22 cellular contexts compared by ENCODE assay signal in genomic region chr7:78850093-78850740, GRCh38.
"Had no signal": no experiment of that assay in that cellular context is flagged by ENCODE, and none has a peak within 500 bp of the region (broad histone marks: within the 10 kb centered on the region; RNA-seq: fewer than 3 reads in every experiment).

No MANE protein-coding gene starts in this region.

- H3K9me3 ChIP-seq: breast epithelium, Peyer's patch had no signal

- H3K36me3 ChIP-seq: breast epithelium, Peyer's patch had no signal

- H3K27me3 ChIP-seq: breast epithelium, Peyer's patch had no signal

- ATAC-seq: activated CD4-positive, CD25-positive, alpha-beta regulatory T cell treated with anti-CD3 and anti-CD28 coated beads, Interleukin-2, amount 50 U/mL, for 24 hours; activated CD8-positive, alpha-beta T cell treated with anti-CD3 and anti-CD28 coated beads for 36 hours; activated T-cell treated with anti-CD3 and anti-CD28 coated beads, Interleukin-2, amount 50 U/mL, for 72 hours; K562 had no signal

- DNase-seq: activated CD4-positive, alpha-beta T cell treated with anti-CD3 and anti-CD28 coated beads for 4 hours; activated CD8-positive, alpha-beta memory T cell treated with anti-CD3 and anti-CD28 coated beads, Interleukin-2, amount 50 U/mL, for 4 hours; activated CD8-positive, alpha-beta T cell treated with anti-CD3 and anti-CD28 coated beads for 36 hours; activated gamma-delta T cell treated with Interleukin-2 at 50 U/mL for 16 hours; activated naive CD4-positive, alpha-beta T cell treated with anti-CD3 and anti-CD28 coated beads, Interleukin-2, amount 10 ng/mL, durations not matched to agents 7 days and 5 days; activated naive CD8-positive, alpha-beta T cell treated with anti-CD3 and anti-CD28 coated beads for 36 hours; activated T-cell treated with anti-CD3 and anti-CD28 coated beads, Interleukin-2, amount 50 U/mL, for 72 hours; NCI-H1092; NCI-H1417; NCI-H1930; NCI-H2171; NCI-H2227 treated with DMSO at 0.1 percent for 48 hours; NCI-H526; NCI-H82; NK-92 treated with Interleukin-12 subunit alpha and Interleukin-12 subunit beta, amount 100 ng/mL, for 24 hours; OCI-M1; Peyer's patch; Right ventricle myocardium superior had no signal

- FAIRE-seq: K562 had no signal

- H3K27ac ChIP-seq: breast epithelium, Peyer's patch, RWPE1 had no signal

- H3K4me3 ChIP-seq: breast epithelium, K562, Peyer's patch had no signal

- H3K4me1 ChIP-seq: breast epithelium, Peyer's patch had no signal
